ENCODE assay signal across 1 cellular context in the genomic region with DNA sequence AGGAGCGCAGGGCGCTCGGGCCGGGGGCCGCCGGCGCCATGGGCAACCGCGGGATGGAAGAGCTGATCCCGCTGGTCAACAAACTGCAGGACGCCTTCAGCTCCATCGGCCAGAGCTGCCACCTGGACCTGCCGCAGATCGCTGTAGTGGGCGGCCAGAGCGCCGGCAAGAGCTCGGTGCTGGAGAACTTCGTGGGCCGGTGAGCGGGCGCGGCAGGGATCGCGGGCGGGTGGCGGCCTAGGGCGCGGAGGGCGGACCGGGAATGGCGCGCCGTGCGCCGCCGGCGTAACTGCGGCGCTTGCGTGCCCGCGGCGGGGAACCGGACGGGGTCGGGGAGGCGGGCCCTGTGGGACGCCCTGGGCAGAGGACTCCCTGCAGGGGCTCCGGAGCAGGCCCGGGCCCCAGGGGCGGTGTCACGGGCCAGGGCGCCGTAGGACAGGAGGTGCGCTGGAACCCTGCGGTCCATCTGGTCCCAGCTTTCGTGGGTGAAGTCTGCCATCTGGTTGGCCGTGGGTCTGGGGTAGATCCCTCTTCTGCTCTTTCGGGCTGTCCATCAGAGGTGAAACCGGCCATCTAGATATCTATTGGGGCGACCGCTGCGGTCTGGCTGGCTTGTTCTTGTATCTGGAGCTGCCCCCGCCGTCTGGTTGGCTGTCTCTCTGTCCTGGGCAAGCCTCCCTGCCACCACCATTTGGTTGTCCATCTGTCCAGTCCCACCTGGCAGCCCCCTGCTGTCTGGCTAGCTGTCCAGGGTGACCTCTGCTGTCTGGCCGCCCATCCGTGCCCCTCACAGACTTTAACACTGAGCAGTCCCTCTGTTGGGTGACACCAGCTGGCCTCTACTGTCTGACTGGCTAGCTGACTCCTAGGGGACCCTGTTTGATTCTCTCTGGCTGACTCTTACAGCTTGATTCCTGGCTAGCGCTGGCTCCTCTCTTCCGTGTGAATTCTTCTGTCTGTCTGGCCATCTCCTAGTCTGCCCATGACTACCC.
TF ChIP-seq lines count a peak whose summit lies in the region.

No MANE protein-coding gene starts in this region.

TF ChIP-seq in HepG2, 621 proteins besides CTCF, POLR2A, EP300 and RAD21 (continued from another document and continues in another):
- TF ChIP-seq ZNF232 (CRISPR knock-in tag; IDR thresholded peaks at IDR 0.05; ENCODE audit: borderline replicate concordance) = no peak
- no peak for TF ChIP-seq HMGXB3 (CRISPR knock-in tag; IDR thresholded peaks at IDR 0.05; ENCODE audit: borderline replicate concordance)
- no peak for TF ChIP-seq SIX4 (CRISPR knock-in tag; IDR thresholded peaks at IDR 0.05)
- TF ChIP-seq ATF7-NPFF (CRISPR knock-in tag; IDR thresholded peaks at IDR 0.05; ENCODE audit: low read depth) = peak; percentile 77
- TF ChIP-seq HOXA7 (CRISPR knock-in tag; IDR thresholded peaks at IDR 0.05) = no peak
- no peak for TF ChIP-seq DPF2 (CRISPR knock-in tag; IDR thresholded peaks at IDR 0.05; ENCODE audit: borderline replicate concordance, low read depth)
- TF ChIP-seq ZNF777 (CRISPR knock-in tag; IDR thresholded peaks at IDR 0.05) = no peak
- no peak for TF ChIP-seq ZNF83 (CRISPR knock-in tag; IDR thresholded peaks at IDR 0.05; ENCODE audit: borderline replicate concordance)
- no peak for TF ChIP-seq NCOA1 (CRISPR knock-in tag; IDR thresholded peaks at IDR 0.05)
- TF ChIP-seq ZFP37 (CRISPR knock-in tag; IDR thresholded peaks at IDR 0.05; ENCODE audit: borderline replicate concordance) = no peak
- no peak for TF ChIP-seq SRSF9 (IDR thresholded peaks at IDR 0.05; ENCODE audit: borderline replicate concordance, insufficient read depth, low read depth, low read length, poor library complexity, severe bottlenecking)
- TF ChIP-seq POLR2AphosphoS2 (IDR thresholded peaks at IDR 0.05; ENCODE audit: low read depth, low read length) = no peak
- TF ChIP-seq, protein P1, sequence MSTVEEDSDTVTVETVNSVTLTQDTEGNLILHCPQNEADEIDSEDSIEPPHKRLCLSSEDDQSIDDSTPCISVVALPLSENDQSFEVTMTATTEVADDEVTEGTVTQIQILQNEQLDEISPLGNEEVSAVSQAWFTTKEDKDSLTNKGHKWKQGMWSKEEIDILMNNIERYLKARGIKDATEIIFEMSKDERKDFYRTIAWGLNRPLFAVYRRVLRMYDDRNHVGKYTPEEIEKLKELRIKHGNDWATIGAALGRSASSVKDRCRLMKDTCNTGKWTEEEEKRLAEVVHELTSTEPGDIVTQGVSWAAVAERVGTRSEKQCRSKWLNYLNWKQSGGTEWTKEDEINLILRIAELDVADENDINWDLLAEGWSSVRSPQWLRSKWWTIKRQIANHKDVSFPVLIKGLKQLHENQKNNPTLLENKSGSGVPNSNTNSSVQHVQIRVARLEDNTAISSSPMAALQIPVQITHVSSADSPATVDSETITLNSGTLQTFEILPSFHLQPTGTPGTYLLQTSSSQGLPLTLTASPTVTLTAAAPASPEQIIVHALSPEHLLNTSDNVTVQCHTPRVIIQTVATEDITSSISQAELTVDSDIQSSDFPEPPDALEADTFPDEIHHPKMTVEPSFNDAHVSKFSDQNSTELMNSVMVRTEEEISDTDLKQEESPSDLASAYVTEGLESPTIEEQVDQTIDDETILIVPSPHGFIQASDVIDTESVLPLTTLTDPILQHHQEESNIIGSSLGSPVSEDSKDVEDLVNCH (CRISPR knock-in tag; IDR thresholded peaks at IDR 0.05) = no peak
- no peak for TF ChIP-seq ZBTB21 (CRISPR knock-in tag; IDR thresholded peaks at IDR 0.05)
- TF ChIP-seq, protein P2, sequence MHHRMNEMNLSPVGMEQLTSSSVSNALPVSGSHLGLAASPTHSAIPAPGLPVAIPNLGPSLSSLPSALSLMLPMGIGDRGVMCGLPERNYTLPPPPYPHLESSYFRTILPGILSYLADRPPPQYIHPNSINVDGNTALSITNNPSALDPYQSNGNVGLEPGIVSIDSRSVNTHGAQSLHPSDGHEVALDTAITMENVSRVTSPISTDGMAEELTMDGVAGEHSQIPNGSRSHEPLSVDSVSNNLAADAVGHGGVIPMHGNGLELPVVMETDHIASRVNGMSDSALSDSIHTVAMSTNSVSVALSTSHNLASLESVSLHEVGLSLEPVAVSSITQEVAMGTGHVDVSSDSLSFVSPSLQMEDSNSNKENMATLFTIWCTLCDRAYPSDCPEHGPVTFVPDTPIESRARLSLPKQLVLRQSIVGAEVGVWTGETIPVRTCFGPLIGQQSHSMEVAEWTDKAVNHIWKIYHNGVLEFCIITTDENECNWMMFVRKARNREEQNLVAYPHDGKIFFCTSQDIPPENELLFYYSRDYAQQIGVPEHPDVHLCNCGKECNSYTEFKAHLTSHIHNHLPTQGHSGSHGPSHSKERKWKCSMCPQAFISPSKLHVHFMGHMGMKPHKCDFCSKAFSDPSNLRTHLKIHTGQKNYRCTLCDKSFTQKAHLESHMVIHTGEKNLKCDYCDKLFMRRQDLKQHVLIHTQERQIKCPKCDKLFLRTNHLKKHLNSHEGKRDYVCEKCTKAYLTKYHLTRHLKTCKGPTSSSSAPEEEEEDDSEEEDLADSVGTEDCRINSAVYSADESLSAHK (CRISPR knock-in tag; IDR thresholded peaks at IDR 0.05; ENCODE audit: borderline replicate concordance) = no peak
- no peak for TF ChIP-seq TEAD3 (CRISPR knock-in tag; optimal IDR thresholded peaks at IDR 0.05; ENCODE audit: borderline replicate concordance)
- no peak for TF ChIP-seq AFF4 (CRISPR knock-in tag; IDR thresholded peaks at IDR 0.05)
- peak; percentile 97 for TF ChIP-seq ZSCAN22 (CRISPR knock-in tag; IDR thresholded peaks at IDR 0.05)
- 0 out of 2 replicates have a peak, but pooled peaks have one; percentile 67 for TF ChIP-seq ZNF567 (CRISPR knock-in tag; IDR thresholded peaks at IDR 0.05; ENCODE audit: borderline replicate concordance)
- TF ChIP-seq ARNTL (CRISPR knock-in tag; IDR thresholded peaks at IDR 0.05) = no peak
- TF ChIP-seq ZNF430 (CRISPR knock-in tag; IDR thresholded peaks at IDR 0.05) = 0 out of 2 replicates have a peak, but pooled peaks have one; percentile 25
- TF ChIP-seq RARG (CRISPR knock-in tag; IDR thresholded peaks at IDR 0.05; ENCODE audit: low read depth) = no peak
- TF ChIP-seq MED1 (CRISPR knock-in tag; IDR thresholded peaks at IDR 0.05) = no peak
- no peak for TF ChIP-seq ZNF33A (CRISPR knock-in tag; IDR thresholded peaks at IDR 0.05; ENCODE audit: borderline replicate concordance)
- TF ChIP-seq WIZ (CRISPR knock-in tag; IDR thresholded peaks at IDR 0.05) = no peak
- TF ChIP-seq ZNF256 (CRISPR knock-in tag; conservative IDR thresholded peaks at IDR 0.05) = no peak
- TF ChIP-seq, protein P3, sequence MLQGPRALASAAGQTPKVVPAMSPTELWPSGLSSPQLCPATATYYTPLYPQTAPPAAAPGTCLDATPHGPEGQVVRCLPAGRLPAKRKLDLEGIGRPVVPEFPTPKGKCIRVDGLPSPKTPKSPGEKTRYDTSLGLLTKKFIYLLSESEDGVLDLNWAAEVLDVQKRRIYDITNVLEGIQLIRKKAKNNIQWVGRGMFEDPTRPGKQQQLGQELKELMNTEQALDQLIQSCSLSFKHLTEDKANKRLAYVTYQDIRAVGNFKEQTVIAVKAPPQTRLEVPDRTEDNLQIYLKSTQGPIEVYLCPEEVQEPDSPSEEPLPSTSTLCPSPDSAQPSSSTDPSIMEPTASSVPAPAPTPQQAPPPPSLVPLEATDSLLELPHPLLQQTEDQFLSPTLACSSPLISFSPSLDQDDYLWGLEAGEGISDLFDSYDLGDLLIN (CRISPR knock-in tag; IDR thresholded peaks at IDR 0.05; ENCODE audit: borderline replicate concordance) = no peak; the same call in 1 of the 2 replicates
- no peak for TF ChIP-seq ZNF816 (CRISPR knock-in tag; IDR thresholded peaks at IDR 0.05; ENCODE audit: borderline replicate concordance)
- TF ChIP-seq, protein P4, sequence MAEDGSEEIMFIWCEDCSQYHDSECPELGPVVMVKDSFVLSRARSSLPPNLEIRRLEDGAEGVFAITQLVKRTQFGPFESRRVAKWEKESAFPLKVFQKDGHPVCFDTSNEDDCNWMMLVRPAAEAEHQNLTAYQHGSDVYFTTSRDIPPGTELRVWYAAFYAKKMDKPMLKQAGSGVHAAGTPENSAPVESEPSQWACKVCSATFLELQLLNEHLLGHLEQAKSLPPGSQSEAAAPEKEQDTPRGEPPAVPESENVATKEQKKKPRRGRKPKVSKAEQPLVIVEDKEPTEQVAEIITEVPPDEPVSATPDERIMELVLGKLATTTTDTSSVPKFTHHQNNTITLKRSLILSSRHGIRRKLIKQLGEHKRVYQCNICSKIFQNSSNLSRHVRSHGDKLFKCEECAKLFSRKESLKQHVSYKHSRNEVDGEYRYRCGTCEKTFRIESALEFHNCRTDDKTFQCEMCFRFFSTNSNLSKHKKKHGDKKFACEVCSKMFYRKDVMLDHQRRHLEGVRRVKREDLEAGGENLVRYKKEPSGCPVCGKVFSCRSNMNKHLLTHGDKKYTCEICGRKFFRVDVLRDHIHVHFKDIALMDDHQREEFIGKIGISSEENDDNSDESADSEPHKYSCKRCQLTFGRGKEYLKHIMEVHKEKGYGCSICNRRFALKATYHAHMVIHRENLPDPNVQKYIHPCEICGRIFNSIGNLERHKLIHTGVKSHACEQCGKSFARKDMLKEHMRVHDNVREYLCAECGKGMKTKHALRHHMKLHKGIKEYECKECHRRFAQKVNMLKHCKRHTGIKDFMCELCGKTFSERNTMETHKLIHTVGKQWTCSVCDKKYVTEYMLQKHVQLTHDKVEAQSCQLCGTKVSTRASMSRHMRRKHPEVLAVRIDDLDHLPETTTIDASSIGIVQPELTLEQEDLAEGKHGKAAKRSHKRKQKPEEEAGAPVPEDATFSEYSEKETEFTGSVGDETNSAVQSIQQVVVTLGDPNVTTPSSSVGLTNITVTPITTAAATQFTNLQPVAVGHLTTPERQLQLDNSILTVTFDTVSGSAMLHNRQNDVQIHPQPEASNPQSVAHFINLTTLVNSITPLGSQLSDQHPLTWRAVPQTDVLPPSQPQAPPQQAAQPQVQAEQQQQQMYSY (CRISPR knock-in tag; IDR thresholded peaks at IDR 0.05) = no peak
- TF ChIP-seq ZSCAN9 (CRISPR knock-in tag; IDR thresholded peaks at IDR 0.05; ENCODE audit: borderline replicate concordance) = no peak
- no peak for TF ChIP-seq IKZF5 (CRISPR knock-in tag; IDR thresholded peaks at IDR 0.05)
- TF ChIP-seq ZNF484 (CRISPR knock-in tag; IDR thresholded peaks at IDR 0.05; ENCODE audit: borderline replicate concordance, low read depth) = no peak
- no peak for TF ChIP-seq NR3C1 (CRISPR knock-in tag; IDR thresholded peaks at IDR 0.05)
- no peak for TF ChIP-seq MTA1 (CRISPR knock-in tag; IDR thresholded peaks at IDR 0.05; ENCODE audit: borderline replicate concordance)
